In genomic region chr14:60165547-60165876, GRCh38 we compare ENCODE assay signal across 8 cellular contexts. TPM values are rescaled to one million over a fixed set of nuclear protein-coding genes. Genes with fewer than 3 reads are reported as not detected.
DNase-seq lines count a peak whose midpoint lies in the region; ATAC-seq, FAIRE-seq and TF ChIP-seq lines count a peak whose summit lies in the region.

No MANE protein-coding gene starts in this region.

- H3K27me3 ChIP-seq in heart right ventricle (no peaks in the 10 kb centered on the region), osteoblast (ENCODE audit: insufficient read depth, low read length) (no peaks in the 10 kb centered on the region)

- peaks cover 0 to 49% (median 14%) of the 10 kb centered on the region in 9 donors for H3K4me1 ChIP-seq in heart right ventricle
- H3K4me1 ChIP-seq in osteoblast (ENCODE audit: insufficient read depth, low read length): peaks cover 9% of the 10 kb centered on the region

- intact Hi-C loops in heart right ventricle (cut with DNase I) (loop anchor here in 7 of 10 donors (1.0 to 10.0 kb wide), 8 partner anchors 71 to 198 kb away; partner anchors contain the start of genes PCNX4 (in 6 of the 7) and PPM1A (in 1 of the 7)), left cardiac atrium (cut with DNase I) (loop anchor here in 1 of 2 donors (2.0 kb wide), 1 partner anchor 75 kb away; the partner anchor contains the start of gene PCNX4)

- H3K27ac Mint-ChIP-seq in effector memory CD8-positive, alpha-beta T cell: peak overlapping the region; percentile 98 to 100

- peak overlapping the region; percentile 97 to 98 for H3K4me3 Mint-ChIP-seq in effector memory CD8-positive, alpha-beta T cell

- H2AFZ ChIP-seq in osteoblast (ENCODE audit: low read length): peak overlapping the region; percentile 49

- H3K36me3 ChIP-seq in heart right ventricle (peaks cover 0 to 6% (median 0%) of the 10 kb centered on the region in 9 donors), osteoblast (ENCODE audit: insufficient read depth, low read length) (no peaks in the 10 kb centered on the region)

- 3 to 7% methylated on average over 4 of the region's 4 CpGs for WGBS in heart right ventricle, 2 donors

- H3K4me2 ChIP-seq in osteoblast (ENCODE audit: insufficient read depth, low read length): peak overlapping the region; percentile 88

- peaks cover 33 to 47% of the 10 kb centered on the region in 2 donors for H3K4me1 Mint-ChIP-seq in effector memory CD8-positive, alpha-beta T cell (ENCODE audit: low read depth in 2 of 2)

- H3K27me3 Mint-ChIP-seq in effector memory CD8-positive, alpha-beta T cell: no peaks in the 10 kb centered on the region

- H3K9me3 Mint-ChIP-seq in effector memory CD8-positive, alpha-beta T cell: no peaks in the 10 kb centered on the region

- TF ChIP-seq CTCF in heart right ventricle (IDR thresholded peaks at IDR 0.05) (peak in 3 of 9 donors; percentile 37 to 63 (median 59)), LNCaP clone FGC (IDR thresholded peaks at IDR 0.05; ENCODE audit: control insufficient read depth, extremely low read depth, insufficient read depth) (no peak), osteoblast (IDR thresholded peaks at IDR 0.05; ENCODE audit: extremely low read depth, low read depth, low read length) (no peak)

- no peak for DNase-seq in heart right ventricle
- no peak for DNase-seq in left cardiac atrium
- DNase-seq in LNCaP clone FGC (ENCODE audit: low read depth): no peak
- DNase-seq in effector memory CD8-positive, alpha-beta T cell: no peak
- DNase-seq in osteoblast (ENCODE audit: insufficient read length, low spot score, missing footprints): no peak
- DNase-seq in cerebellum (ENCODE audit: low spot score): no peak
- no peak for DNase-seq in frontal cortex (ENCODE audit: low spot score in 2 of 2)
- DNase-seq in midbrain (lab: John Stamatoyannopoulos, UW): no peak

- H3K79me2 ChIP-seq in osteoblast (ENCODE audit: insufficient read depth, low read length): peaks cover 18% of the 10 kb centered on the region

- ATAC-seq in heart right ventricle: peak in 1 of 8 donors; percentile 2
- no peak for ATAC-seq in left cardiac atrium
- ATAC-seq in effector memory CD8-positive, alpha-beta T cell (replicated peaks): peak; percentile 9

- peak overlapping the region; percentile 72 to 96 (median 82) for H3K4me3 ChIP-seq in heart right ventricle
- peak overlapping the region; percentile 87 for H3K4me3 ChIP-seq in LNCaP clone FGC (ENCODE audit: low read depth, low read length)
- peak overlapping the region; percentile 86 for H3K4me3 ChIP-seq in osteoblast (ENCODE audit: insufficient read depth, low read length)

- no peaks in the 10 kb centered on the region for H3K9me3 ChIP-seq in heart right ventricle
- H3K9me3 ChIP-seq in osteoblast (ENCODE audit: low read depth, low read length): no peaks in the 10 kb centered on the region

- no peaks in the 10 kb centered on the region for H4K20me1 ChIP-seq in osteoblast (ENCODE audit: insufficient read depth, low read length)

- no peak for FAIRE-seq in frontal cortex (lab: Jason Lieb, UNC)

- peaks cover 9% of the 10 kb centered on the region for H3K36me3 Mint-ChIP-seq in effector memory CD8-positive, alpha-beta T cell (ENCODE audit: insufficient read depth)

- H3K27ac ChIP-seq in heart right ventricle: peak overlapping the region; percentile 79 to 96 (median 90)
- H3K27ac ChIP-seq in osteoblast (ENCODE audit: low read depth, low read length): no peak overlapping the region

RNA-seq across cellular contexts. Expression of gene DHRS7, which starts 0.3 kb away (rescaled TPM):
- total RNA-seq in heart right ventricle (10 to 100 TPM; 24.5 to 55.5 (median 32.1) TPM), left cardiac atrium (10 to 100 TPM; 50.0 to 54.4 TPM), osteoblast (52.5 and 66.6 TPM in 2 replicates), cerebellum (48.2 TPM), frontal cortex (77.0 TPM)
- polyA plus RNA-seq in heart right ventricle: 10 to 100 TPM; 38.1 to 73.9 TPM
